ENCODE assay signal across 20 cellular contexts in the genomic region with DNA sequence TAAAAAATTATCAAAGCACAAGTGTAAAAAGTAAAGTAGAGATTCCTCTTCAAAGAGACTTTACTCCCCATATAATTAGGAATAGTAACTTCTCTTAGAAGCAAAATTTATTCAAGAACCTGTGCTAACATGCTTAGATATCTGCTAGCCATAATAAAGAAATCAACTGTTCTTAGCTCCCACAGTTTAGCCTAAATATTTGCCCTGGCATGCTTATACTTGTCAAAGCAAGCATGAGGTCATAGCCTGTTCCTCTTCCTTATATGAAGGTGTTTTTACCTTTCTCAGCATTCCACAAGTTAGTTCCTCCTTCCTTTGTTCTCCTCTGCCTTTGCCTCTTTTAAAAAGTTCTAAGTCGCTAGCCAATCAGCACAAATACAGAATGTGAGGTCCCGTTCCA. TPM values are rescaled to one million over a fixed set of nuclear protein-coding genes. Genes with fewer than 3 reads are reported as not detected.
DNase-seq lines count a peak whose midpoint lies in the region; ATAC-seq, FAIRE-seq and TF ChIP-seq lines count a peak whose summit lies in the region.
"Had no signal": no experiment of that assay in that cellular context is flagged by ENCODE, and none has a peak within 500 bp of the region (broad histone marks: within the 10 kb centered on the region; RNA-seq: fewer than 3 reads in every experiment).

No MANE protein-coding gene starts in this region.

- peak overlapping the region; percentile 38 to 67 (median 48) for H3K4me3 ChIP-seq in keratinocyte (ENCODE audit: control insufficient read depth in 2 of 3, extremely low read depth in 1 of 3, insufficient read depth in 2 of 3, low read depth in 1 of 3, low read length in 3 of 3)
- H3K4me3 ChIP-seq in suprapubic skin = no peak overlapping the region
- no peak overlapping the region for H3K4me3 ChIP-seq in adrenal gland
- H3K4me3 ChIP-seq: GM12878, GM23338, HAP-1, PC-9, SJCRH30 had no signal

- POLR2A ChIA-PET in RWPE1 (lab: Yijun Ruan, JAX; ENCODE audit: low non-redundant PET) = no interaction called here

- H4K20me1 ChIP-seq in keratinocyte (ENCODE audit: control insufficient read depth, extremely low read depth, insufficient read depth, low read length) = no peaks in the 10 kb centered on the region

- H3K27ac Mint-ChIP-seq in endothelial cell (ENCODE audit: unreplicated experiment) = no peak overlapping the region
- H3K27ac Mint-ChIP-seq: CD4-positive, CD25-positive, alpha-beta regulatory T cell; GM23338; IgD-negative memory B cell had no signal

- TF ChIP-seq CTCF in RWPE1 (conservative IDR thresholded peaks at IDR 0.05; ENCODE audit: low read depth) (no peak), endothelial cell (IDR thresholded peaks at IDR 0.05; ENCODE audit: unreplicated experiment) (no peak), keratinocyte (optimal IDR thresholded peaks at IDR 0.05 in 1 of 3, IDR thresholded peaks at IDR 0.05 in 1 of 3, conservative IDR thresholded peaks at IDR 0.05 in 1 of 3; ENCODE audit: extremely low read depth in 1 of 3, insufficient read depth in 2 of 3, low read length in 3 of 3) (no peak), suprapubic skin (IDR thresholded peaks at IDR 0.05) (no peak), adrenal gland (IDR thresholded peaks at IDR 0.05) (no peak)

- no peaks in the 10 kb centered on the region for H3K27me3 ChIP-seq in keratinocyte (ENCODE audit: control insufficient read depth, extremely low read depth, insufficient read depth, low read length)
- H3K27me3 ChIP-seq in suprapubic skin = no peaks in the 10 kb centered on the region
- no peaks in the 10 kb centered on the region for H3K27me3 ChIP-seq in adrenal gland
- H3K27me3 ChIP-seq: BE2C, SJCRH30 had no signal

- H3K79me2 ChIP-seq in keratinocyte (ENCODE audit: control insufficient read depth, insufficient read depth, low read length) = no peaks in the 10 kb centered on the region

- H3K36me3 Mint-ChIP-seq in endothelial cell (ENCODE audit: low read depth, unreplicated experiment) = peaks cover 11% of the 10 kb centered on the region

- H3K9me3 ChIP-seq in keratinocyte (ENCODE audit: control insufficient read depth, low read depth, low read length) (peaks cover 4% of the 10 kb centered on the region), suprapubic skin (no peaks in the 10 kb centered on the region), adrenal gland (replicated peaks in 1 of 3) (no peaks in the 10 kb centered on the region)
- H3K9me3 ChIP-seq: BE2C, HAP-1, SJCRH30 had no signal

- no peak for TF ChIP-seq POLR2A in suprapubic skin (IDR thresholded peaks at IDR 0.05)
- TF ChIP-seq POLR2A in adrenal gland (IDR thresholded peaks at IDR 0.05) = no peak

- peak overlapping the region; percentile 14 for H3K4me3 Mint-ChIP-seq in endothelial cell (ENCODE audit: unreplicated experiment)
- H3K4me3 Mint-ChIP-seq: CD4-positive, CD25-positive, alpha-beta regulatory T cell; GM23338; IgD-negative memory B cell had no signal

- 73% methylated on average over 2 of the region's 2 CpGs for WGBS in suprapubic skin
- WGBS in adrenal gland, 4 donors = 92 to 100% (median 99%) methylated on average over 2 of the region's 2 CpGs

- peak; percentile 75 for FAIRE-seq in keratinocyte (lab: Jason Lieb, UNC)
- FAIRE-seq: GM12878 had no signal

- peaks cover 15% of the 10 kb centered on the region for H3K4me1 ChIP-seq in keratinocyte (ENCODE audit: control insufficient read depth, extremely low read depth, insufficient read depth, low read length)
- peaks cover 13% of the 10 kb centered on the region for H3K4me1 ChIP-seq in suprapubic skin
- H3K4me1 ChIP-seq in adrenal gland (replicated peaks in 1 of 2) = no peaks in the 10 kb centered on the region
- H3K4me1 ChIP-seq: BE2C, HAP-1, SJCRH30 had no signal

- no peaks in the 10 kb centered on the region for H3K9me3 Mint-ChIP-seq in endothelial cell (ENCODE audit: unreplicated experiment)

- intact Hi-C loops in adrenal gland (cut with DNase I) = no loop called here

- H2AFZ ChIP-seq in keratinocyte (ENCODE audit: control insufficient read depth, low read length) = peak overlapping the region; percentile 56
- H2AFZ ChIP-seq: GM23338, PC-9 had no signal

- no peak for ATAC-seq in GM21526 (IDR thresholded peaks at IDR 0.05; ENCODE audit: low FRiP score, unreplicated experiment)
- ATAC-seq: GM12878, GM23338 had no signal

- peak overlapping the region; percentile 86 for H3K4me2 ChIP-seq in keratinocyte (ENCODE audit: control insufficient read depth, extremely low read depth, insufficient read depth, low read depth, low read length)
- H3K4me2 ChIP-seq: GM23338, PC-9 had no signal

- H3K27me3 Mint-ChIP-seq in endothelial cell (ENCODE audit: unreplicated experiment) = no peaks in the 10 kb centered on the region
- H3K27me3 Mint-ChIP-seq: CD4-positive, CD25-positive, alpha-beta regulatory T cell; IgD-negative memory B cell had no signal

- H3K9me1 ChIP-seq in keratinocyte (ENCODE audit: control insufficient read depth, extremely low read depth, insufficient read depth, low read length) = no peaks in the 10 kb centered on the region

- no peak for TF ChIP-seq EP300 in suprapubic skin (IDR thresholded peaks at IDR 0.05)

- DNase-seq in RWPE1 (ENCODE audit: low spot score) (peak; percentile 6), endothelial cell (ENCODE audit: low spot score) (no peak), keratinocyte (ENCODE audit: low read depth, low spot score) (peak; percentile 41), suprapubic skin (ENCODE audit: low spot score in 2 of 2) (no peak), NCI-H82 treated with DMSO at 0.1 percent for 48 hours (lab: John Stamatoyannopoulos, UW; ENCODE audit: unreplicated experiment) (no peak), adrenal gland (no peak)
- DNase-seq: BE2C; CD4-positive, CD25-positive, alpha-beta regulatory T cell; DND-41; NCI-H1436; NCI-H187 treated with DMSO at 0.1 percent for 48 hours; NCI-H510A; PC-9; SJCRH30 had no signal

- no peak overlapping the region for H3K27ac ChIP-seq in RWPE1
- peak overlapping the region; percentile 69 for H3K27ac ChIP-seq in keratinocyte (ENCODE audit: control insufficient read depth, insufficient read depth, low read length)
- H3K27ac ChIP-seq in suprapubic skin = peak overlapping the region; percentile 54
- no peak overlapping the region for H3K27ac ChIP-seq in adrenal gland
- H3K27ac ChIP-seq: PC-9, SJCRH30 had no signal

- CTCF ChIA-PET in RWPE1 (lab: Yijun Ruan, JAX) = interaction anchor here (0.7 kb wide), 1 partner anchor 284 kb away, joined by 3 read pairs; no protein-coding TSS in a partner anchor

- dilution Hi-C loops in keratinocyte (cut with MboI; ENCODE audit: extremely low pct_ligation_motif_present, low sequenced_read_pairs) = no loop called here

- H3K9ac ChIP-seq in keratinocyte (ENCODE audit: control insufficient read depth, extremely low read depth, insufficient read depth, low read length) = peak overlapping the region; percentile 41

- H3K36me3 ChIP-seq in keratinocyte (ENCODE audit: control insufficient read depth in 2 of 2, extremely low read depth in 1 of 2, insufficient read depth in 2 of 2, low read length in 2 of 2) (no peaks in the 10 kb centered on the region), suprapubic skin (no peaks in the 10 kb centered on the region), adrenal gland (replicated peaks in 1 of 2) (no peaks in the 10 kb centered on the region)
- H3K36me3 ChIP-seq: BE2C, HAP-1, SJCRH30 had no signal

- no peaks in the 10 kb centered on the region for H3K4me1 Mint-ChIP-seq in endothelial cell (ENCODE audit: unreplicated experiment)
- H3K4me1 Mint-ChIP-seq: CD4-positive, CD25-positive, alpha-beta regulatory T cell; IgD-negative memory B cell had no signal

RNA-seq across cellular contexts. Expression of a gene that starts 30.3 kb away (rescaled TPM):
- 5.6 TPM for total RNA-seq in endothelial cell (ENCODE audit: unreplicated experiment)
- 0.88 to 2.9 TPM (median 2.5 TPM) in 3 replicates for polyA plus RNA-seq in keratinocyte
- polyA plus RNA-seq in keratinocyte (2011; ENCODE audit: low read depth) = 2.6 TPM
- polyA plus RNA-seq in keratinocyte (2011; cell fraction: cytosol; rRNA removed) = 0.69 and 1.1 TPM in 2 replicates
- polyA plus RNA-seq in keratinocyte (2011; cell fraction: nucleus; rRNA removed) = 15.6 and 16.4 TPM in 2 replicates
- 1.2 TPM in 2 replicates for polyA plus RNA-seq in keratinocyte (2012; ENCODE audit: low replicate concordance)
- polyA minus RNA-seq in keratinocyte = 0.33 to 3.3 TPM (median 2.4 TPM) in 3 replicates
- not detected for polyA minus RNA-seq in keratinocyte (2011; cell fraction: cytosol; rRNA and poly(A)+ RNA removed)
- polyA minus RNA-seq in keratinocyte (2011; cell fraction: nucleus; rRNA and poly(A)+ RNA removed) = 4.4 and 8.9 TPM in 2 replicates
- 100 to 1,000 TPM in 1 of 4 donors, 10 to 100 TPM in 3; 20.5 to 118 (median 35.1) TPM for total RNA-seq in suprapubic skin
- 10 to 100 TPM; 11.0 to 39.6 (median 26.8) TPM for total RNA-seq in adrenal gland
- polyA plus RNA-seq in adrenal gland = 10 to 100 TPM; 31.2 to 45.5 (median 36.5) TPM
- total RNA-seq: A673, PC-9, SJCRH30 had no signal

RNA-seq across cellular contexts. Expression of a gene that starts 57.5 kb away (rescaled TPM):
- total RNA-seq in endothelial cell (ENCODE audit: unreplicated experiment) = 2.9 TPM
- polyA plus RNA-seq in keratinocyte = 0.40 to 0.97 TPM (median 0.84 TPM) in 3 replicates
- 0.10 TPM for polyA plus RNA-seq in keratinocyte (2011; ENCODE audit: low read depth)
- polyA plus RNA-seq in keratinocyte (2011; cell fraction: cytosol; rRNA removed) = 0.45 and 0.55 TPM in 2 replicates
- polyA plus RNA-seq in keratinocyte (2011; cell fraction: nucleus; rRNA removed) = 0.92 and 1.1 TPM in 2 replicates
- polyA plus RNA-seq in keratinocyte (2012; ENCODE audit: low replicate concordance) = 0.14 and 0.87 TPM in 2 replicates
- polyA minus RNA-seq in keratinocyte = 0.53 to 2.0 TPM (median 0.83 TPM) in 3 replicates
- 1.3 TPM for polyA minus RNA-seq in keratinocyte (2011; cell fraction: cytosol; rRNA and poly(A)+ RNA removed)
- polyA minus RNA-seq in keratinocyte (2011; cell fraction: nucleus; rRNA and poly(A)+ RNA removed) = 0.32 and 0.62 TPM in 2 replicates
- 1 to 10 TPM; 1.9 to 8.5 (median 3.0) TPM for total RNA-seq in suprapubic skin
- 10 to 100 TPM in 6 of 8 donors, 1 to 10 TPM in 2; 7.7 to 26.8 (median 14.9) TPM for total RNA-seq in adrenal gland
- 10 to 100 TPM in 2 of 3 donors, 1 to 10 TPM in 1; 2.8 to 12.9 (median 10.5) TPM for polyA plus RNA-seq in adrenal gland
- total RNA-seq: GM12878, PC-9 had no signal
- polyA plus RNA-seq: IgD-negative memory B cell had no signal

Comparison
In these comparisons a context has a peak if more than half of its experiments do, and no peak if none do; other contexts are left out.
1. DNase-seq: peak in RWPE1 (single experiment) and keratinocyte (single experiment); none in endothelial cell (single experiment), suprapubic skin (0 of 2), NCI-H82 treated with DMSO at 0.1 percent for 48 hours (single experiment) and adrenal gland (0 of 7).
2. H3K27ac ChIP-seq: peak in keratinocyte (single experiment) and suprapubic skin (single experiment); none in RWPE1 (single experiment) and adrenal gland (0 of 5).
3. H3K4me3 ChIP-seq: peak in keratinocyte (3 of 3); none in suprapubic skin (single experiment) and adrenal gland (0 of 4).